ENCODE assay signal across 18 cellular contexts in genomic region chr6:108618623-108619152, GRCh38. TPM values are rescaled to one million over a fixed set of nuclear protein-coding genes. Genes with fewer than 3 reads are reported as not detected.
DNase-seq lines count a peak whose midpoint lies in the region; ATAC-seq, FAIRE-seq and TF ChIP-seq lines count a peak whose summit lies in the region.
"Had no signal": no experiment of that assay in that cellular context is flagged by ENCODE, and none has a peak within 500 bp of the region (broad histone marks: within the 10 kb centered on the region; RNA-seq: fewer than 3 reads in every experiment).

No MANE protein-coding gene starts in this region.

- peaks cover 100% of the 10 kb centered on the region for H3K79me2 ChIP-seq in astrocyte (ENCODE audit: insufficient read depth, low read length)

- TF ChIP-seq CTCF in astrocyte (IDR thresholded peaks at IDR 0.05; ENCODE audit: insufficient read depth, low read depth, low read length) = no peak
- TF ChIP-seq CTCF in neutrophil (IDR thresholded peaks at IDR 0.05) = no peak

- H3K9me3 Mint-ChIP-seq in stimulated activated naive CD8-positive, alpha-beta T cell treated with anti-CD3 and anti-CD28 coated beads, Interleukin-15, amount 100 ng/mL, for 72 hours = peaks cover 0 to 1% of the 10 kb centered on the region in 2 donors
- H3K9me3 Mint-ChIP-seq in astrocyte (ENCODE audit: unreplicated experiment) = no peaks in the 10 kb centered on the region
- peaks cover 1% of the 10 kb centered on the region for H3K9me3 Mint-ChIP-seq in activated naive CD8-positive, alpha-beta T cell treated with anti-CD3 and anti-CD28 coated beads, Interleukin-2, amount 50 U/mL, for 24 hours

- FAIRE-seq in astrocyte (lab: Jason Lieb, UNC) = no peak
- FAIRE-seq: GM18507, keratinocyte had no signal

- H3K4me1 ChIP-seq in astrocyte (ENCODE audit: insufficient read depth, low read length) (peaks cover 30% of the 10 kb centered on the region), neutrophil (ENCODE audit: control insufficient read depth in 1 of 2, insufficient read depth in 1 of 2, low read depth in 1 of 2, low read length in 1 of 2) (peaks cover 62 to 79% of the 10 kb centered on the region in 2 experiments)

- H3K9me3 ChIP-seq in astrocyte (ENCODE audit: insufficient read depth, low read depth, low read length) = no peaks in the 10 kb centered on the region
- H3K9me3 ChIP-seq in neutrophil = no peaks in the 10 kb centered on the region

- H3K27ac ChIP-seq in astrocyte (ENCODE audit: low read depth, low read length) = no peak overlapping the region
- peak overlapping the region; percentile 63 for H3K27ac ChIP-seq in neutrophil
- H3K27ac ChIP-seq: parathyroid adenoma, RWPE1 had no signal

- H3K4me1 Mint-ChIP-seq in stimulated activated naive CD8-positive, alpha-beta T cell treated with anti-CD3 and anti-CD28 coated beads, Interleukin-15, amount 100 ng/mL, for 72 hours = peaks cover 40% of the 10 kb centered on the region
- H3K4me1 Mint-ChIP-seq in astrocyte (ENCODE audit: low read depth, unreplicated experiment) = peaks cover 46% of the 10 kb centered on the region
- peaks cover 40% of the 10 kb centered on the region for H3K4me1 Mint-ChIP-seq in activated naive CD8-positive, alpha-beta T cell treated with anti-CD3 and anti-CD28 coated beads, Interleukin-2, amount 50 U/mL, for 24 hours

- DNase-seq in stimulated activated naive CD8-positive, alpha-beta T cell treated with anti-CD3 and anti-CD28 coated beads, Interleukin-15, amount 100 ng/mL, for 72 hours = no peak
- DNase-seq in stimulated activated naive CD8-positive, alpha-beta T cell treated with anti-CD3 and anti-CD28 coated beads, Interleukin-15, Interleukin-2, amounts not matched to agents 100 U/mL and 50 U/mL, for 24 hours = no peak
- DNase-seq in astrocyte (ENCODE audit: low read depth) = no peak
- no peak for DNase-seq in NCI-H1417 treated with DMSO at 0.1 percent for 48 hours (lab: John Stamatoyannopoulos, UW)
- DNase-seq in activated naive CD8-positive, alpha-beta T cell treated with anti-CD3 and anti-CD28 coated beads, Interleukin-2, amount 50 U/mL, for 24 hours = no peak
- no peak for DNase-seq in activated CD4-positive, alpha-beta T cell treated with anti-CD3 and anti-CD28 coated beads for 1 hour
- DNase-seq: GDM1; NCI-H2029 treated with DMSO at 0.1 percent for 48 hours; NCI-H526 treated with DMSO at 0.1 percent for 48 hours; stimulated activated CD4-positive, alpha-beta T cell treated with anti-CD3 and anti-CD28 coated beads, Interleukin-12 subunit alpha, Interleukin-12 subunit beta, amount 100 ng/mL, for 4 hours; T-helper 1 cell had no signal

- no peak overlapping the region for H3K27ac Mint-ChIP-seq in stimulated activated naive CD8-positive, alpha-beta T cell treated with anti-CD3 and anti-CD28 coated beads, Interleukin-15, amount 100 ng/mL, for 72 hours
- peak overlapping the region; percentile 34 for H3K27ac Mint-ChIP-seq in astrocyte (ENCODE audit: unreplicated experiment)
- H3K27ac Mint-ChIP-seq in activated naive CD8-positive, alpha-beta T cell treated with anti-CD3 and anti-CD28 coated beads, Interleukin-2, amount 50 U/mL, for 24 hours = no peak overlapping the region
- H3K27ac Mint-ChIP-seq: activated naive CD8-positive, alpha-beta T cell had no signal

- no peaks in the 10 kb centered on the region for H3K27me3 Mint-ChIP-seq in stimulated activated naive CD8-positive, alpha-beta T cell treated with anti-CD3 and anti-CD28 coated beads, Interleukin-15, amount 100 ng/mL, for 72 hours
- H3K27me3 Mint-ChIP-seq in astrocyte (ENCODE audit: low read depth, unreplicated experiment) = no peaks in the 10 kb centered on the region
- H3K27me3 Mint-ChIP-seq in activated naive CD8-positive, alpha-beta T cell treated with anti-CD3 and anti-CD28 coated beads, Interleukin-2, amount 50 U/mL, for 24 hours = no peaks in the 10 kb centered on the region
- H3K27me3 Mint-ChIP-seq: activated naive CD8-positive, alpha-beta T cell had no signal

- H3K36me3 Mint-ChIP-seq in astrocyte (ENCODE audit: low read depth, unreplicated experiment) = peaks cover 6% of the 10 kb centered on the region
- no peaks in the 10 kb centered on the region for H3K36me3 Mint-ChIP-seq in activated naive CD8-positive, alpha-beta T cell treated with anti-CD3 and anti-CD28 coated beads, Interleukin-2, amount 50 U/mL, for 24 hours (ENCODE audit: low read depth)

- no peak overlapping the region for H3K4me2 ChIP-seq in astrocyte (ENCODE audit: low read length)

- H3K27me3 ChIP-seq in astrocyte (ENCODE audit: insufficient read depth, low read length) = no peaks in the 10 kb centered on the region
- no peaks in the 10 kb centered on the region for H3K27me3 ChIP-seq in neutrophil

- H3K4me3 Mint-ChIP-seq in stimulated activated naive CD8-positive, alpha-beta T cell treated with anti-CD3 and anti-CD28 coated beads, Interleukin-15, amount 100 ng/mL, for 72 hours = no peak overlapping the region
- no peak overlapping the region for H3K4me3 Mint-ChIP-seq in astrocyte (ENCODE audit: unreplicated experiment)
- no peak overlapping the region for H3K4me3 Mint-ChIP-seq in activated naive CD8-positive, alpha-beta T cell treated with anti-CD3 and anti-CD28 coated beads, Interleukin-2, amount 50 U/mL, for 24 hours
- H3K4me3 Mint-ChIP-seq: activated naive CD8-positive, alpha-beta T cell had no signal

- no peak overlapping the region for H3K4me3 ChIP-seq in astrocyte (ENCODE audit: insufficient read depth, low read depth, low read length)
- no peak overlapping the region for H3K4me3 ChIP-seq in neutrophil (ENCODE audit: low read depth in 1 of 2, low read length in 1 of 2)

- ATAC-seq in stimulated activated naive CD8-positive, alpha-beta T cell treated with anti-CD3 and anti-CD28 coated beads, Interleukin-15, amount 100 ng/mL, for 72 hours = peak; percentile 31
- ATAC-seq in stimulated activated naive CD8-positive, alpha-beta T cell treated with anti-CD3 and anti-CD28 coated beads, Interleukin-15, Interleukin-2, amounts not matched to agents 100 U/mL and 50 U/mL, for 24 hours = no peak
- ATAC-seq in activated naive CD8-positive, alpha-beta T cell treated with anti-CD3 and anti-CD28 coated beads, Interleukin-2, amount 50 U/mL, for 24 hours = no peak
- no peak for ATAC-seq in GM21528 (IDR thresholded peaks at IDR 0.05; ENCODE audit: low FRiP score, unreplicated experiment)

- no peak overlapping the region for H3K9ac ChIP-seq in astrocyte (ENCODE audit: low read length)
- H3K9ac ChIP-seq: parathyroid adenoma had no signal

- H4K20me1 ChIP-seq in astrocyte (ENCODE audit: insufficient read depth, low read length) = peaks cover 68% of the 10 kb centered on the region

- no peak overlapping the region for H2AFZ ChIP-seq in astrocyte (ENCODE audit: low read depth, low read length)
- H2AFZ ChIP-seq: parathyroid adenoma had no signal

- H3K36me3 ChIP-seq in astrocyte (ENCODE audit: insufficient read depth, low read length) (no peaks in the 10 kb centered on the region), neutrophil (no peaks in the 10 kb centered on the region)

RNA-seq across cellular contexts. Expression of gene FOXO3, which starts 58.0 kb away (rescaled TPM):
- total RNA-seq in astrocyte = 35.0 and 37.3 TPM in 2 replicates
